Comparison of ENCODE assay signal across 8 cellular contexts in genomic region chr14:91059576-91060471, GRCh38. TPM values are rescaled to one million over a fixed set of nuclear protein-coding genes. Genes with fewer than 3 reads are reported as not detected.
A peak's percentile ranks its signal among the peaks of the same experiment; 100 is the strongest.
DNase-seq lines count a peak whose midpoint lies in the region; ATAC-seq lines count a peak whose summit lies in the region.

No MANE protein-coding gene starts in this region.

- WGBS in ectodermal cell, 2 experiments, result 1% methylated on average over 88 of the region's 88 CpGs
- no CpG with 5 or more reads among the region's 88 CpGs for WGBS in mesendoderm (ENCODE audit: extremely low coverage, insufficient coverage, low lambda C conversion rate)

- no peaks in the 10 kb centered on the region for H3K9me3 ChIP-seq in ectodermal cell (ENCODE audit: control insufficient read depth, low read length)

- H3K4ac ChIP-seq in mesendoderm (ENCODE audit: low read depth, low read length), result no peak overlapping the region

- CTCF ChIA-PET in activated CD8-positive, alpha-beta T cell treated with anti-CD3 and anti-CD28 coated beads, Interleukin-2, amount 10 ng/mL, durations not matched to agents 7 days and 5 days (lab: Charles Lee), result interaction anchor here (0.6 to 7.1 kb wide), 25 partner anchors 9 to 259 kb away, joined by 3 to 108 read pairs (median 4); partner anchors contain the start of gene DGLUCY

- H3K23ac ChIP-seq in mesendoderm (ENCODE audit: low read length), result no peak overlapping the region

- peak overlapping the region; percentile 92 for H3K56ac ChIP-seq in mesendoderm (ENCODE audit: low read length)

- POLR2A ChIA-PET in activated CD8-positive, alpha-beta T cell treated with anti-CD3 and anti-CD28 coated beads, Interleukin-2, amount 10 ng/mL, durations not matched to agents 7 days and 5 days (lab: Charles Lee), result interaction anchor here (0.9 to 11.0 kb wide), 17 partner anchors 10 to 157 kb away, joined by 3 to 203 read pairs (median 5); partner anchors contain the start of gene DGLUCY

- H3K27me3 Mint-ChIP-seq in activated CD8-positive, alpha-beta T cell treated with anti-CD3 and anti-CD28 coated beads, Interleukin-2, amount 10 ng/mL, durations not matched to agents 7 days and 5 days (ENCODE audit: low read depth), result no peaks in the 10 kb centered on the region

- H3K4me2 ChIP-seq in mesendoderm (ENCODE audit: low read length), result peak overlapping the region; percentile 68

- H2AK5ac ChIP-seq in mesendoderm (ENCODE audit: low read length), result no peak overlapping the region

- peaks cover 62% of the 10 kb centered on the region for H3K4me1 Mint-ChIP-seq in activated CD8-positive, alpha-beta T cell treated with anti-CD3 and anti-CD28 coated beads, Interleukin-2, amount 10 ng/mL, durations not matched to agents 7 days and 5 days (ENCODE audit: low read depth)

- H3K27me3 ChIP-seq in ectodermal cell (ENCODE audit: control insufficient read depth, insufficient read depth, low read length, poor library complexity, severe bottlenecking) (no peaks in the 10 kb centered on the region), mesendoderm (ENCODE audit: insufficient read depth, low read length, poor library complexity) (no peaks in the 10 kb centered on the region)

- peak overlapping the region; percentile 98 for H3K27ac ChIP-seq in ectodermal cell (ENCODE audit: insufficient read depth, low read depth, low read length, poor library complexity, severe bottlenecking)
- H3K27ac ChIP-seq in mesendoderm (ENCODE audit: low read depth, low read length), result peak overlapping the region; percentile 87

- peak overlapping the region; percentile 90 for H3K4me3 Mint-ChIP-seq in activated CD8-positive, alpha-beta T cell treated with anti-CD3 and anti-CD28 coated beads, Interleukin-2, amount 10 ng/mL, durations not matched to agents 7 days and 5 days

- H3K36me3 Mint-ChIP-seq in activated CD8-positive, alpha-beta T cell treated with anti-CD3 and anti-CD28 coated beads, Interleukin-2, amount 10 ng/mL, durations not matched to agents 7 days and 5 days (ENCODE audit: low read depth), result peaks cover 54% of the 10 kb centered on the region

- H3K27ac Mint-ChIP-seq in activated CD8-positive, alpha-beta T cell treated with anti-CD3 and anti-CD28 coated beads, Interleukin-2, amount 10 ng/mL, durations not matched to agents 7 days and 5 days, result peak overlapping the region; percentile 65

- no peak overlapping the region for H2BK15ac ChIP-seq in mesendoderm (replicated peaks; ENCODE audit: low read depth)

- peak overlapping the region; percentile 89 for H3K9ac ChIP-seq in mesendoderm (ENCODE audit: low read length)

- peak overlapping the region; percentile 76 for H3K4me3 ChIP-seq in ectodermal cell (ENCODE audit: insufficient read depth, low read depth, low read length)
- H3K4me3 ChIP-seq in mesendoderm (ENCODE audit: low read length), result peak overlapping the region; percentile 85

- DNase-seq in 8988T (peak; percentile 59), NCI-H460 (ENCODE audit: extremely low read depth, low read depth) (peak; percentile 24), mesendoderm (peak; percentile 41)
- DNase-seq in activated CD8-positive, alpha-beta T cell treated with anti-CD3 and anti-CD28 coated beads, Interleukin-2, amount 10 ng/mL, durations not matched to agents 7 days and 5 days, result peak; percentile 75
- DNase-seq in stimulated activated CD8-positive, alpha-beta memory T cell treated with anti-CD3 and anti-CD28 coated beads, Interleukin-15, amount 100 ng/mL, for 48 hours (ENCODE audit: low read depth in 2 of 2), result peak; percentile 22 to 42

- H3K4me1 ChIP-seq in ectodermal cell (ENCODE audit: control insufficient read depth, insufficient read depth, low read length) (no peaks in the 10 kb centered on the region), mesendoderm (ENCODE audit: control insufficient read depth, low read depth, low read length) (peaks cover 5% of the 10 kb centered on the region)

- peak; percentile 2 for ATAC-seq in GM18508 (IDR thresholded peaks at IDR 0.05; ENCODE audit: insufficient read depth, unreplicated experiment)
- peak; percentile 23 for ATAC-seq in HG03064 (IDR thresholded peaks at IDR 0.05; ENCODE audit: low read depth, unreplicated experiment)
- ATAC-seq in activated CD8-positive, alpha-beta T cell treated with anti-CD3 and anti-CD28 coated beads, Interleukin-2, amount 10 ng/mL, durations not matched to agents 7 days and 5 days, result peak; percentile 25

- H3K79me1 ChIP-seq in mesendoderm (ENCODE audit: low read length), result no peaks in the 10 kb centered on the region

- H2BK120ac ChIP-seq in mesendoderm (ENCODE audit: low read depth, low read length), result no peak overlapping the region

- no peak overlapping the region for H4K5ac ChIP-seq in mesendoderm (ENCODE audit: low read length)

- no peaks in the 10 kb centered on the region for H3K79me2 ChIP-seq in mesendoderm (ENCODE audit: control insufficient read depth, insufficient read depth, low read length)

- H3K9me3 Mint-ChIP-seq in activated CD8-positive, alpha-beta T cell treated with anti-CD3 and anti-CD28 coated beads, Interleukin-2, amount 10 ng/mL, durations not matched to agents 7 days and 5 days (ENCODE audit: insufficient read depth), result peaks cover 5% of the 10 kb centered on the region

- H3K36me3 ChIP-seq in ectodermal cell (ENCODE audit: control insufficient read depth, insufficient read depth, low read length) (no peaks in the 10 kb centered on the region), mesendoderm (ENCODE audit: control insufficient read depth, insufficient read depth, low read length) (no peaks in the 10 kb centered on the region)

- no peak overlapping the region for H2BK5ac ChIP-seq in mesendoderm (ENCODE audit: low read length)

- no peak overlapping the region for H3K18ac ChIP-seq in mesendoderm (ENCODE audit: low read length)

- H4K8ac ChIP-seq in mesendoderm (ENCODE audit: low read depth, low read length), result no peak overlapping the region

RNA-seq across cellular contexts. Expression of gene RPS6KA5, which starts 0.6 kb away (rescaled TPM):
- total RNA-seq in NCI-H460 (2014; rRNA removed; shearing (Covaris generic)), result 4.6 TPM in 2 replicates
- polyA plus RNA-seq in NCI-H460 (2014; cell fraction: nucleus; rRNA removed), result 3.5 and 3.6 TPM in 2 replicates
- 10 to 100 TPM; 50.8 to 53.1 TPM for total RNA-seq in activated CD8-positive, alpha-beta T cell treated with anti-CD3 and anti-CD28 coated beads, Interleukin-2, amount 10 ng/mL, durations not matched to agents 7 days and 5 days
- 5.5 TPM for polyA plus RNA-seq in ectodermal cell (2013, experiment 1 of 4)
- polyA plus RNA-seq in ectodermal cell (2013, experiment 2 of 4), result 6.0 TPM
- 4.8 TPM for polyA plus RNA-seq in ectodermal cell (2013, experiment 3 of 4)
- 4.4 TPM for polyA plus RNA-seq in ectodermal cell (2013, experiment 4 of 4)
- 1.4 TPM for polyA plus RNA-seq in mesendoderm (2013, experiment 1 of 2)
- polyA plus RNA-seq in mesendoderm (2013, experiment 2 of 2), result 1.5 TPM

RNA-seq across cellular contexts. Expression of gene DGLUCY, which starts 54.0 kb away (rescaled TPM):
- 3.9 and 8.3 TPM in 2 replicates for total RNA-seq in NCI-H460 (2014; rRNA removed; shearing (Covaris generic))
- 22.0 and 24.6 TPM in 2 replicates for polyA plus RNA-seq in NCI-H460 (2014; cell fraction: nucleus; rRNA removed)
- 100 to 1,000 TPM; 111 to 119 TPM for total RNA-seq in activated CD8-positive, alpha-beta T cell treated with anti-CD3 and anti-CD28 coated beads, Interleukin-2, amount 10 ng/mL, durations not matched to agents 7 days and 5 days
- 33.8 TPM for polyA plus RNA-seq in ectodermal cell (2013, experiment 1 of 4)
- 36.6 TPM for polyA plus RNA-seq in ectodermal cell (2013, experiment 2 of 4)
- polyA plus RNA-seq in ectodermal cell (2013, experiment 3 of 4), result 25.3 TPM
- 27.9 TPM for polyA plus RNA-seq in ectodermal cell (2013, experiment 4 of 4)
- 9.2 TPM for polyA plus RNA-seq in mesendoderm (2013, experiment 1 of 2)
- polyA plus RNA-seq in mesendoderm (2013, experiment 2 of 2), result 9.7 TPM

Comparison
In these comparisons a context has a peak if more than half of its experiments do, and no peak if none do; other contexts are left out.
1. Peak in every context shown above with its lines: DNase-seq, ATAC-seq, H3K4me3 ChIP-seq and H3K27ac ChIP-seq.
2. DNase-seq: peak in every context shown above with its lines; median percentile 75 in activated CD8-positive, alpha-beta T cell treated with anti-CD3 and anti-CD28 coated beads, Interleukin-2, amount 10 ng/mL, durations not matched to agents 7 days and 5 days; 59 in 8988T; 41 in mesendoderm; 32 in stimulated activated CD8-positive, alpha-beta memory T cell treated with anti-CD3 and anti-CD28 coated beads, Interleukin-15, amount 100 ng/mL, for 48 hours; 24 in NCI-H460.
3. RNA of gene DGLUCY, which starts 54.0 kb away (total RNA-seq): 111 to 119 TPM in activated CD8-positive, alpha-beta T cell treated with anti-CD3 and anti-CD28 coated beads, Interleukin-2, amount 10 ng/mL, durations not matched to agents 7 days and 5 days; 3.9 to 8.3 TPM in NCI-H460; every median in the first group is over 10 times any median in the second.